ENCODE assay signal across 16 cellular contexts in the genomic region with DNA sequence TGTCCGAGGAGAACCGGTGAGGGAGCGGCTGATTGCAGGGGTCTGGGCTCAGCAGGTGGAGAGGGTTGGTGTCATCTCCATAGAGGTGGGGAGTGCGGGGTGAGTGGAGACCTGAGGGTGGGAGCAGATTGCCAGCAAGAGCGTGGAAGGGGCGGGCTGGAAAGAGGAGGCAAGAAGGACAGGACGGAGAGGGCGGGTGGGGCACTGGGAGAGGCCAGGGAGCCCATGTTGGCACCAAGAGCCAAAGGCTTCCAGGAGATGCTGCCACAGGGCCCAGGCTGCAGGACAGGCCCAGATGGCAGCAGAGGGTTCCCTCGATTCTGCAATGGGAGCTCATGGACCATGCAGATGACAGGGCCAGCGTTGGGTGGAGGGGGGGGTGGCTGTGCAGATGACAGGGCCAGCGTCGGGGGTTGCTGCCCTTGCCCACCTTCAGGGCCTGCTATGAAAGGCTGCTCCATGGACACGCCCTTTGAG.
A peak's percentile ranks its signal among the peaks of the same experiment; 100 is the strongest.
DNase-seq lines count a peak whose midpoint lies in the region; ATAC-seq, FAIRE-seq and TF ChIP-seq lines count a peak whose summit lies in the region.
"Had no signal": no experiment of that assay in that cellular context is flagged by ENCODE, and none has a peak within 500 bp of the region (broad histone marks: within the 10 kb centered on the region; RNA-seq: fewer than 3 reads in every experiment).

No MANE protein-coding gene starts in this region.

- no TSS peak for BruUV-seq in HepG2 (replicated peaks; lab: Mats Ljungman, UMichigan)
- no TSS peak for BruUV-seq in K562 (replicated peaks; lab: Mats Ljungman, UMichigan)

- POLR2A ChIA-PET in HepG2 (lab: Yijun Ruan, JAX) (no interaction called here), K562 (lab: Yijun Ruan, JAX) (interaction anchor here (0.5 to 0.6 kb wide), 4 partner anchors 12 to 927 kb away, joined by 3 read pairs; no protein-coding TSS in a partner anchor)

- no peaks in the 10 kb centered on the region for H3K9me3 ChIP-seq in HepG2 (ENCODE audit: low read length)
- no peaks in the 10 kb centered on the region for H3K9me3 ChIP-seq in right lobe of liver
- H3K9me3 ChIP-seq in K562 (replicated peaks; ENCODE audit: control insufficient read depth, insufficient read depth, low read depth, low read length): no peaks in the 10 kb centered on the region
- no peaks in the 10 kb centered on the region for H3K9me3 ChIP-seq in kidney (ENCODE audit: control insufficient read depth in 1 of 2, low read length in 2 of 2)
- H3K9me3 ChIP-seq: A549, BE2C, HAP-1 had no signal

- in situ Hi-C loops in HepG2 (cut with HindIII; ENCODE audit: extremely low pct_ligation_motif_present, low pct_unique_long_range_greater_than_20kb): no loop called here
- in situ Hi-C loops in K562 (cut with MboI): no loop called here
- in situ Hi-C loops in G401 (cut with HindIII; ENCODE audit: low sequenced_read_pairs): no loop called here

- H3K27ac ChIP-seq in HepG2 (ENCODE audit: extremely low read length, insufficient read depth, low read length) (no peak overlapping the region), right lobe of liver (no peak overlapping the region), K562 (ENCODE audit: extremely low read depth, low read depth, low read length) (no peak overlapping the region), kidney (ENCODE audit: low read depth in 2 of 2, low read length in 2 of 2) (no peak overlapping the region)
- H3K27ac ChIP-seq: A549, C4-2B, GM23248 had no signal

- TF ChIP-seq CTCF in HepG2 (CRISPR knock-in tag; IDR thresholded peaks at IDR 0.05) (no peak), right lobe of liver (IDR thresholded peaks at IDR 0.05) (no peak), K562 (IDR thresholded peaks at IDR 0.05 in 2 of 3, conservative IDR thresholded peaks at IDR 0.05 in 1 of 3; ENCODE audit: insufficient read depth in 2 of 3, low read depth in 1 of 3, low read length in 3 of 3) (no peak), kidney (IDR thresholded peaks at IDR 0.05; ENCODE audit: borderline replicate concordance, extremely low read depth, insufficient read depth) (no peak)

- H3K27me3 ChIP-seq in HepG2 (ENCODE audit: control insufficient read depth in 1 of 2, insufficient read depth in 2 of 2, low read length in 2 of 2) (peaks cover 6 to 32% of the 10 kb centered on the region in 2 experiments; a peak in 3 of 5 replicates), right lobe of liver (no peaks in the 10 kb centered on the region), K562 (ENCODE audit: control insufficient read depth in 2 of 2, insufficient read depth in 2 of 2, low read length in 2 of 2) (no peaks in the 10 kb centered on the region; a peak in 1 of 5 replicates)
- H3K27me3 ChIP-seq: BE2C had no signal

- no peak for TF ChIP-seq RAD21 in HepG2 (CRISPR knock-in tag; IDR thresholded peaks at IDR 0.05)
- TF ChIP-seq RAD21 in K562 (CRISPR knock-in tag; conservative IDR thresholded peaks at IDR 0.05 in 1 of 2, IDR thresholded peaks at IDR 0.05 in 1 of 2): no peak

- DNase-seq in HepG2 (ENCODE audit: low spot score): no peak
- DNase-seq in right lobe of liver: no peak
- DNase-seq in K562 (ENCODE audit: extremely low read depth in 1 of 4, low spot score in 3 of 4): no peak
- peak; percentile 60 for DNase-seq in kidney
- peak; percentile 38 for DNase-seq in ureter (ENCODE audit: low spot score)
- DNase-seq in NCI-H1436 treated with DMSO at 0.1 percent for 48 hours (lab: John Stamatoyannopoulos, UW): no peak
- no peak for DNase-seq in G401 (ENCODE audit: low spot score)
- DNase-seq: BE2C; CD4-positive, alpha-beta memory T cell; DMS79; GM23248 had no signal

- H2AFZ ChIP-seq in HepG2 (ENCODE audit: low read length) (no peak overlapping the region), K562 (ENCODE audit: low read depth, low read length) (no peak overlapping the region)
- H2AFZ ChIP-seq: GM23248 had no signal

- CTCF ChIA-PET in HepG2 (lab: Yijun Ruan, JAX; ENCODE audit: low intra/inter-chr PET ratio, low total read pairs) (no interaction called here), K562 (lab: Yijun Ruan, JAX; ENCODE audit: low intra/inter-chr PET ratio) (no interaction called here)

- no peak for TF ChIP-seq POLR2A in HepG2 (IDR thresholded peaks at IDR 0.05; ENCODE audit: insufficient read depth in 1 of 2, low read depth in 2 of 2, low read length in 2 of 2)
- TF ChIP-seq POLR2A in right lobe of liver (IDR thresholded peaks at IDR 0.05): no peak
- TF ChIP-seq POLR2A in K562 (conservative IDR thresholded peaks at IDR 0.05): no peak

- no peak overlapping the region for H3K4me3 ChIP-seq in HepG2 (replicated peaks in 1 of 3; ENCODE audit: insufficient read depth in 1 of 3, low read depth in 2 of 3, low read length in 3 of 3)
- no peak overlapping the region for H3K4me3 ChIP-seq in right lobe of liver
- no peak overlapping the region for H3K4me3 ChIP-seq in K562
- H3K4me3 ChIP-seq in kidney (ENCODE audit: low read length in 2 of 2): no peak overlapping the region
- H3K4me3 ChIP-seq: A549, GM23248, HAP-1 had no signal

- no peaks in the 10 kb centered on the region for H3K9me1 ChIP-seq in K562 (ENCODE audit: control insufficient read depth, insufficient read depth, low read length)

- ATAC-seq in HepG2 (peak; percentile 21), right lobe of liver (no peak), K562 (no peak)
- ATAC-seq: A549 had no signal

- FAIRE-seq in HepG2 (lab: Jason Lieb, UNC) (no peak), K562 (lab: Jason Lieb, UNC) (no peak), kidney (lab: Jason Lieb, UNC) (no peak)
- FAIRE-seq: A549, G401.6, GM12891 had no signal

- TF ChIP-seq EP300 in HepG2 (IDR thresholded peaks at IDR 0.05; ENCODE audit: low read depth in 2 of 2, low read length in 2 of 2) (no peak), HepG2 (CRISPR knock-in tag; IDR thresholded peaks at IDR 0.05; ENCODE audit: borderline replicate concordance) (no peak), K562 (IDR thresholded peaks at IDR 0.05; ENCODE audit: low read length) (no peak)

- H3K4me2 ChIP-seq in HepG2 (ENCODE audit: low read depth, low read length) (no peak overlapping the region), K562 (ENCODE audit: insufficient read depth, low read length) (no peak overlapping the region)
- H3K4me2 ChIP-seq: A549 had no signal

- H3K4me1 ChIP-seq in HepG2 (ENCODE audit: insufficient read depth, low read length) (peaks cover 23% of the 10 kb centered on the region), right lobe of liver (no peaks in the 10 kb centered on the region), K562 (replicated peaks in 1 of 2; ENCODE audit: control insufficient read depth in 2 of 2, insufficient read depth in 2 of 2, low read length in 2 of 2) (peaks cover 10 to 40% of the 10 kb centered on the region in 2 experiments), kidney (ENCODE audit: control insufficient read depth in 1 of 2, insufficient read depth in 1 of 2, low read depth in 1 of 2, low read length in 2 of 2) (peaks cover 0 to 5% of the 10 kb centered on the region in 2 donors)
- H3K4me1 ChIP-seq: BE2C had no signal

- 54% methylated on average over 9 of the region's 13 CpGs for WGBS in HepG2 (ENCODE audit: low lambda C conversion rate)
- 93% methylated on average over 5 of the region's 13 CpGs for WGBS in right lobe of liver (ENCODE audit: insufficient coverage, low coverage, low lambda C conversion rate, missing lambda C conversion rate)
- WGBS in K562 (ENCODE audit: insufficient coverage, low coverage, missing lambda C conversion rate): 68% methylated on average over 9 of the region's 13 CpGs

- H3K79me2 ChIP-seq in HepG2 (ENCODE audit: insufficient read depth, low read length) (no peaks in the 10 kb centered on the region), K562 (ENCODE audit: control insufficient read depth, insufficient read depth, low read length) (no peaks in the 10 kb centered on the region)

- H3K9ac ChIP-seq in HepG2 (ENCODE audit: insufficient read depth, low read depth, low read length) (no peak overlapping the region), K562 (ENCODE audit: insufficient read depth in 1 of 2, low read depth in 2 of 2, low read length in 2 of 2) (no peak overlapping the region), kidney (ENCODE audit: low read length in 2 of 2) (no peak overlapping the region)
- H3K9ac ChIP-seq: GM23248 had no signal

- intact Hi-C loops in HepG2 (cut with micrococcal nuclease; ENCODE audit: unreplicated experiment): no loop called here
- intact Hi-C loops in right lobe of liver (cut with DNase I): no loop called here
- intact Hi-C loops in K562 (cut with micrococcal nuclease): no loop called here
- intact Hi-C loops in kidney (cut with DNase I): no loop called here

- H3K36me3 ChIP-seq in HepG2 (replicated peaks in 1 of 2; ENCODE audit: control insufficient read depth in 1 of 2, insufficient read depth in 2 of 2, low read length in 2 of 2) (no peaks in the 10 kb centered on the region), right lobe of liver (no peaks in the 10 kb centered on the region), K562 (ENCODE audit: control insufficient read depth, insufficient read depth, low read length) (no peaks in the 10 kb centered on the region), kidney (ENCODE audit: control insufficient read depth in 1 of 2, insufficient read depth in 2 of 2, low read length in 2 of 2) (no peaks in the 10 kb centered on the region)
- H3K36me3 ChIP-seq: BE2C, HAP-1 had no signal

- H4K20me1 ChIP-seq in HepG2 (ENCODE audit: insufficient read depth, low read length) (no peaks in the 10 kb centered on the region), K562 (replicated peaks; ENCODE audit: control insufficient read depth, insufficient read depth, low read length) (no peaks in the 10 kb centered on the region)

TF ChIP-seq in HepG2, 621 proteins besides CTCF, POLR2A, EP300 and RAD21 (continues in another document):
- TF ChIP-seq TCF12 (IDR thresholded peaks at IDR 0.05): no peak
- no peak for TF ChIP-seq TCF12 (CRISPR knock-in tag; IDR thresholded peaks at IDR 0.05)
- TF ChIP-seq, protein P1, sequence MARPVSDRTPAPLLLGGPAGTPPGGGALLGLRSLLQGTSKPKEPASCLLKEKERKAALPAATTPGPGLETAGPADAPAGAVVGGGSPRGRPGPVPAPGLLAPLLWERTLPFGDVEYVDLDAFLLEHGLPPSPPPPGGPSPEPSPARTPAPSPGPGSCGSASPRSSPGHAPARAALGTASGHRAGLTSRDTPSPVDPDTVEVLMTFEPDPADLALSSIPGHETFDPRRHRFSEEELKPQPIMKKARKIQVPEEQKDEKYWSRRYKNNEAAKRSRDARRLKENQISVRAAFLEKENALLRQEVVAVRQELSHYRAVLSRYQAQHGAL (CRISPR knock-in tag; IDR thresholded peaks at IDR 0.05; ENCODE audit: not compliant biosample characterization): no peak

TF ChIP-seq in K562, 482 proteins besides CTCF, POLR2A, EP300 and RAD21 (continues in another document):
- TF ChIP-seq, protein P2, sequence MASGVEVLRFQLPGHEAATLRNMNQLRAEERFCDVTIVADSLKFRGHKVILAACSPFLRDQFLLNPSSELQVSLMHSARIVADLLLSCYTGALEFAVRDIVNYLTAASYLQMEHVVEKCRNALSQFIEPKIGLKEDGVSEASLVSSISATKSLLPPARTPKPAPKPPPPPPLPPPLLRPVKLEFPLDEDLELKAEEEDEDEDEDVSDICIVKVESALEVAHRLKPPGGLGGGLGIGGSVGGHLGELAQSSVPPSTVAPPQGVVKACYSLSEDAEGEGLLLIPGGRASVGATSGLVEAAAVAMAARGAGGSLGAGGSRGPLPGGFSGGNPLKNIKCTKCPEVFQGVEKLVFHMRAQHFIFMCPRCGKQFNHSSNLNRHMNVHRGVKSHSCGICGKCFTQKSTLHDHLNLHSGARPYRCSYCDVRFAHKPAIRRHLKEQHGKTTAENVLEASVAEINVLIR (CRISPR knock-in tag; IDR thresholded peaks at IDR 0.05): no peak

Comparison
In these comparisons a context has a peak if more than half of its experiments do, and no peak if none do; other contexts are left out.
1. DNase-seq: peak in kidney (single experiment) and ureter (single experiment); none in HepG2 (single experiment), right lobe of liver (0 of 3), K562 (0 of 4), NCI-H1436 treated with DMSO at 0.1 percent for 48 hours (single experiment) and G401 (single experiment).